In the genomic region with DNA sequence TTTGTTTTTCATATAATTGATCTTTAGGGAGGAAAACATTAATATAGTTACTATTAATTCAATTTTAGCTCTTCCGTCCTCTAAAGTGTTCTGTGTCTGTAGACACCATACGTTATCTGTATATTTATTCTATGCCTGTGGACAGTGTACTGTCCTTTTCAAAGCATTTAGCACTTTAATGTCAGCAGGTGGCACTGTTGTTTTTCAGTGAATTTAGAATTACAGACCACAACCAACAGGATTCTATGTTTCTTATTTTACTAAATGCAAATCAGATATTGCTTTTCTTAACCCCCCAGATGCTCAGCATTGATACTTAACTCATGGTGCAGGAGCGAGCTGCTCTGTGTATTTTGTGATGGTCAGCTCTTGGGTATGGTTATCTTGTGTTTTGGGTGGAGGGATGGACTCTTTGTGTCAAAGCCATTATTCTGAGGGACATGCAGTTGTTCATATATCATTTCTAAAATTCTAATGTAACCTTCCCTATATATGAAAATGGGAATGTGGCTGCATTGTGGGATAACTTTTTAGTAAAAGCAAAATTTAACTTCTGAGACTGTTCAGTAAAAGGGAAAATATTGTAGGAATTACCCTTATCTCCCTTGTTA, we compare ENCODE assay signal across 8 cellular contexts.
DNase-seq lines count a peak whose midpoint lies in the region; ATAC-seq, FAIRE-seq and TF ChIP-seq lines count a peak whose summit lies in the region.

No MANE protein-coding gene starts in this region.

- no peak overlapping the region for H3K27ac ChIP-seq in RWPE2 (ENCODE audit: poor library complexity, severe bottlenecking)

- no peak overlapping the region for H3K4me3 Mint-ChIP-seq in stimulated activated naive B cell treated with anti-CD40 and anti-IgM and Interleukin-4, amounts not matched to agents 10 μg/mL and 1 μg/mL and 100 μg/mL, for 72 hours

- H3K36me3 ChIP-seq in RWPE2 (ENCODE audit: low read depth) = peaks cover 93% of the 10 kb centered on the region

- no peak overlapping the region for H3K4me3 ChIP-seq in RWPE2 (ENCODE audit: severe bottlenecking)
- no peak overlapping the region for H3K4me3 ChIP-seq in foreskin fibroblast (ENCODE audit: low read depth in 1 of 2, low read length in 2 of 2)

- DNase-seq in NCI-H82 (lab: John Stamatoyannopoulos, UW) = peak; percentile 54
- no peak for DNase-seq in NCI-H82 treated with DMSO at 0.1 percent for 48 hours (lab: John Stamatoyannopoulos, UW; ENCODE audit: unreplicated experiment)
- DNase-seq in RWPE2 (ENCODE audit: low spot score) = no peak
- peak in 1 of 2 donors; percentile 60 for DNase-seq in foreskin fibroblast
- DNase-seq in stimulated activated naive B cell treated with anti-CD40 and anti-IgM and Interleukin-4, amounts not matched to agents 10 μg/mL and 1 μg/mL and 100 μg/mL, for 72 hours = no peak
- no peak for DNase-seq in urothelium cell line (ENCODE audit: low spot score)
- DNase-seq in stimulated activated CD4-positive, alpha-beta T cell treated with anti-CD3 and anti-CD28 coated beads, Interleukin-2, amount 100 ng/mL, for 24 hours = no peak

- H3K9me3 Mint-ChIP-seq in stimulated activated naive B cell treated with anti-CD40 and anti-IgM and Interleukin-4, amounts not matched to agents 10 μg/mL and 1 μg/mL and 100 μg/mL, for 72 hours = no peaks in the 10 kb centered on the region

- H3K27me3 Mint-ChIP-seq in stimulated activated naive B cell treated with anti-CD40 and anti-IgM and Interleukin-4, amounts not matched to agents 10 μg/mL and 1 μg/mL and 100 μg/mL, for 72 hours = no peaks in the 10 kb centered on the region

- no peaks in the 10 kb centered on the region for H3K4me1 Mint-ChIP-seq in stimulated activated naive B cell treated with anti-CD40 and anti-IgM and Interleukin-4, amounts not matched to agents 10 μg/mL and 1 μg/mL and 100 μg/mL, for 72 hours

- no peaks in the 10 kb centered on the region for H3K4me1 ChIP-seq in RWPE2 (ENCODE audit: insufficient read depth, poor library complexity, severe bottlenecking)

- peak overlapping the region; percentile 20 for H3K27ac Mint-ChIP-seq in stimulated activated naive B cell treated with anti-CD40 and anti-IgM and Interleukin-4, amounts not matched to agents 10 μg/mL and 1 μg/mL and 100 μg/mL, for 72 hours

- peaks cover 24 to 50% of the 10 kb centered on the region in 2 donors for H3K36me3 Mint-ChIP-seq in stimulated activated naive B cell treated with anti-CD40 and anti-IgM and Interleukin-4, amounts not matched to agents 10 μg/mL and 1 μg/mL and 100 μg/mL, for 72 hours

- TF ChIP-seq CTCF in RWPE2 (IDR thresholded peaks at IDR 0.05; ENCODE audit: poor library complexity, severe bottlenecking) (peak; percentile 85), foreskin fibroblast (IDR thresholded peaks at IDR 0.05; ENCODE audit: low read depth, low read length) (peak; percentile 57)

- no peak for FAIRE-seq in urothelium cell line (lab: Jason Lieb, UNC)

- H3K9me3 ChIP-seq in RWPE2 (ENCODE audit: severe bottlenecking) = no peaks in the 10 kb centered on the region

- ATAC-seq in HG03520 (IDR thresholded peaks at IDR 0.05; ENCODE audit: unreplicated experiment) (peak; percentile 60), RWPE2 (ENCODE audit: low read depth) (peak; percentile 79; the same call in 2 of the 3 replicates)
- peak; percentile 63 to 73 for ATAC-seq in stimulated activated naive B cell treated with anti-CD40 and anti-IgM and Interleukin-4, amounts not matched to agents 10 μg/mL and 1 μg/mL and 100 μg/mL, for 72 hours (replicated peaks)

- H3K27me3 ChIP-seq in RWPE2 (ENCODE audit: insufficient read depth, poor library complexity, severe bottlenecking) = no peaks in the 10 kb centered on the region
